13 cellular contexts compared by ENCODE assay signal in genomic region chr1:228417471-228418203, GRCh38. TPM values are rescaled to one million over a fixed set of nuclear protein-coding genes. Genes with fewer than 3 reads are reported as not detected.
DNase-seq lines count a peak whose midpoint lies in the region; ATAC-seq and TF ChIP-seq lines count a peak whose summit lies in the region.
"Had no signal": no experiment of that assay in that cellular context is flagged by ENCODE, and none has a peak within 500 bp of the region (broad histone marks: within the 10 kb centered on the region; RNA-seq: fewer than 3 reads in every experiment).

No MANE protein-coding gene starts in this region.

- POLR2A ChIA-PET in WTC11 (lab: Charles Lee) = no interaction called here

- H3K27ac Mint-ChIP-seq in activated T-cell treated with anti-CD3 and anti-CD28 coated beads, Interleukin-2, amount 50 U/mL, for 24 hours = no peak overlapping the region
- no peak overlapping the region for H3K27ac Mint-ChIP-seq in WTC11
- peak overlapping the region; percentile 59 for H3K27ac Mint-ChIP-seq in stimulated activated memory B cell treated with anti-CD40 and anti-IgM and Interleukin-4, amounts not matched to agents 10 μg/mL and 1 μg/mL and 100 μg/mL, for 72 hours
- H3K27ac Mint-ChIP-seq: activated naive CD8-positive, alpha-beta T cell treated with anti-CD3 and anti-CD28 coated beads, Interleukin-2, amount 10 ng/mL, durations not matched to agents 7 days and 5 days had no signal

- H3K4me1 Mint-ChIP-seq in activated T-cell treated with anti-CD3 and anti-CD28 coated beads, Interleukin-2, amount 50 U/mL, for 24 hours (ENCODE audit: low read depth) = peaks cover 19% of the 10 kb centered on the region
- peaks cover 14% of the 10 kb centered on the region for H3K4me1 Mint-ChIP-seq in WTC11
- H3K4me1 Mint-ChIP-seq in stimulated activated memory B cell treated with anti-CD40 and anti-IgM and Interleukin-4, amounts not matched to agents 10 μg/mL and 1 μg/mL and 100 μg/mL, for 72 hours = peaks cover 21% of the 10 kb centered on the region

- H3K36me3 Mint-ChIP-seq in activated T-cell treated with anti-CD3 and anti-CD28 coated beads, Interleukin-2, amount 50 U/mL, for 24 hours (ENCODE audit: low read depth) = no peaks in the 10 kb centered on the region
- H3K36me3 Mint-ChIP-seq in WTC11 = no peaks in the 10 kb centered on the region
- no peaks in the 10 kb centered on the region for H3K36me3 Mint-ChIP-seq in stimulated activated memory B cell treated with anti-CD40 and anti-IgM and Interleukin-4, amounts not matched to agents 10 μg/mL and 1 μg/mL and 100 μg/mL, for 72 hours

- H3K27me3 Mint-ChIP-seq in activated T-cell treated with anti-CD3 and anti-CD28 coated beads, Interleukin-2, amount 50 U/mL, for 24 hours = peaks cover 10% of the 10 kb centered on the region
- peaks cover 90% of the 10 kb centered on the region for H3K27me3 Mint-ChIP-seq in WTC11 (ENCODE audit: low read depth)
- H3K27me3 Mint-ChIP-seq in stimulated activated memory B cell treated with anti-CD40 and anti-IgM and Interleukin-4, amounts not matched to agents 10 μg/mL and 1 μg/mL and 100 μg/mL, for 72 hours = peaks cover 66% of the 10 kb centered on the region

- no peaks in the 10 kb centered on the region for H3K9me3 Mint-ChIP-seq in activated T-cell treated with anti-CD3 and anti-CD28 coated beads, Interleukin-2, amount 50 U/mL, for 24 hours
- peaks cover 8% of the 10 kb centered on the region; the same call in 1 of the 2 replicates for H3K9me3 Mint-ChIP-seq in WTC11
- peaks cover 2% of the 10 kb centered on the region for H3K9me3 Mint-ChIP-seq in stimulated activated memory B cell treated with anti-CD40 and anti-IgM and Interleukin-4, amounts not matched to agents 10 μg/mL and 1 μg/mL and 100 μg/mL, for 72 hours
- H3K9me3 Mint-ChIP-seq: activated naive CD8-positive, alpha-beta T cell treated with anti-CD3 and anti-CD28 coated beads, Interleukin-2, amount 10 ng/mL, durations not matched to agents 7 days and 5 days had no signal

- no peak for DNase-seq in activated T-cell treated with anti-CD3 and anti-CD28 coated beads, Interleukin-2, amount 50 U/mL, for 24 hours
- no peak for DNase-seq in activated T-cell treated with anti-CD3 and anti-CD28 coated beads, Interleukin-2, amount 50 U/mL, for 48 hours
- no peak for DNase-seq in WTC11 (ENCODE audit: low spot score)
- DNase-seq in caudate nucleus (lab: John Stamatoyannopoulos, UW) = no peak
- no peak for DNase-seq in G401 (ENCODE audit: low spot score)
- DNase-seq: activated naive CD8-positive, alpha-beta T cell treated with anti-CD3 and anti-CD28 coated beads, Interleukin-2, amount 10 ng/mL, durations not matched to agents 7 days and 5 days; lower lobe of right lung; NCI-H1048 had no signal

- CTCF ChIA-PET in WTC11 (lab: Charles Lee) = no interaction called here

- H3K4me3 Mint-ChIP-seq in activated T-cell treated with anti-CD3 and anti-CD28 coated beads, Interleukin-2, amount 50 U/mL, for 24 hours = peak overlapping the region; percentile 27
- peak overlapping the region; percentile 72 for H3K4me3 Mint-ChIP-seq in WTC11
- H3K4me3 Mint-ChIP-seq in stimulated activated memory B cell treated with anti-CD40 and anti-IgM and Interleukin-4, amounts not matched to agents 10 μg/mL and 1 μg/mL and 100 μg/mL, for 72 hours = no peak overlapping the region

- in situ Hi-C loops in G401 (cut with HindIII; ENCODE audit: low sequenced_read_pairs) = no loop called here

- TF ChIP-seq POLR2A in GM18505 (IDR thresholded peaks at IDR 0.05; ENCODE audit: borderline replicate concordance, extremely low read depth, insufficient read depth, insufficient read length) = no peak

- H3K4me3 ChIP-seq in iPS-18c (ENCODE audit: insufficient read depth, low read depth, low read length) = peak overlapping the region; percentile 28
- H3K4me3 ChIP-seq: lower lobe of right lung had no signal

- ATAC-seq in WTC11 (no peak), GM18505 (IDR thresholded peaks at IDR 0.05; ENCODE audit: unreplicated experiment) (no peak)
- no peak for ATAC-seq in stimulated activated memory B cell treated with anti-CD40 and anti-IgM and Interleukin-4, amounts not matched to agents 10 μg/mL and 1 μg/mL and 100 μg/mL, for 72 hours

- peaks cover 4% of the 10 kb centered on the region for H3K9me3 ChIP-seq in iPS-18c (ENCODE audit: control insufficient read depth, insufficient read depth, low read length)
- H3K9me3 ChIP-seq: lower lobe of right lung had no signal

- no peak overlapping the region for H3K27ac ChIP-seq in caudate nucleus (ENCODE audit: low read depth, low read length)
- H3K27ac ChIP-seq: coronary artery, lower lobe of right lung had no signal

- no peak for TF ChIP-seq CTCF in WTC11 (IDR thresholded peaks at IDR 0.05)

TF ChIP-seq in WTC11, 78 proteins besides CTCF, POLR2A, EP300 and RAD21:
- no peak for TF ChIP-seq TCF7 (CRISPR knock-in tag; IDR thresholded peaks at IDR 0.05; ENCODE audit: low read depth)
TF ChIP-seq in WTC11: peak in this region for 0.

RNA-seq across cellular contexts. Expression of gene TRIM17, which starts 1.0 kb away (rescaled TPM):
- total RNA-seq in WTC11 (2021) = 1.5 to 2.7 TPM (median 2.6 TPM) in 3 replicates
- not detected in 2 replicates for total RNA-seq in G401 (2014; rRNA removed; shearing (Covaris generic))
- total RNA-seq: RPMI7951 had no signal

RNA-seq across cellular contexts. Expression of gene TRIM11, which starts 11.0 kb away (rescaled TPM):
- 27.9 to 34.3 TPM (median 28.4 TPM) in 3 replicates for total RNA-seq in WTC11 (2021)
- 40.4 and 43.6 TPM in 2 replicates for total RNA-seq in G401 (2014; rRNA removed; shearing (Covaris generic))
